ENCODE assay signal across 13 cellular contexts in the genomic region with DNA sequence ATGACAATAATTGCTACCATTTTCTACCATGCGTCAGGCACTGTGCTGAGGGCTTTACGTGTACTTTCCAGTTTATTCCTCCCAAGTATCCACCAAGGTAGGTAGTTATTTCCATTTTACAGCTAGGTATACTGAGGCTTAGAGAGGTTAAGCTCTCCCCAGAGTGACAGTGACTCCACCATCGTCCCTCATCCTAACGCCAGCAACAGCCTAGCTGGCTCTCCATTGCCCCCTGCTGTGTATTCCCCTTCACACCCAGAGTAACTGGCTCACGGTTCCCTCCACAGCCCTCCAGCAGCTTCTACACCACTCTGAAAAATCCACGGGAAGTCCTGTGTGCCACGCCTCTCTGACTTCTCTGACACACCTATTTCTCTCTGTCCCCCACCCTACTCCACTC. TPM values are rescaled to one million over a fixed set of nuclear protein-coding genes. Genes with fewer than 3 reads are reported as not detected.
DNase-seq lines count a peak whose midpoint lies in the region; ATAC-seq and TF ChIP-seq lines count a peak whose summit lies in the region.
"Had no signal": no experiment of that assay in that cellular context is flagged by ENCODE, and none has a peak within 500 bp of the region (broad histone marks: within the 10 kb centered on the region; RNA-seq: fewer than 3 reads in every experiment).

No MANE protein-coding gene starts in this region.

- H3K4me3 ChIP-seq in epithelial cell of esophagus (ENCODE audit: low read length), result no peak overlapping the region
- H3K4me3 ChIP-seq: breast epithelium had no signal

- H3K9me3 Mint-ChIP-seq in stimulated activated effector memory CD8-positive, alpha-beta T cell treated with anti-CD3 and anti-CD28 coated beads, Interleukin-12 subunit alpha, Interleukin-12 subunit beta, amount 100 ng/mL, for 72 hours, result no peaks in the 10 kb centered on the region
- H3K9me3 Mint-ChIP-seq in immature natural killer cell, result no peaks in the 10 kb centered on the region
- H3K9me3 Mint-ChIP-seq: CD4-positive, alpha-beta T cell; stimulated activated naive CD8-positive, alpha-beta T cell treated with anti-CD3 and anti-CD28 coated beads, Interleukin-15, Interleukin-2, amounts not matched to agents 100 ng/mL and 50 ng/mL, for 24 hours had no signal

- TF ChIP-seq CTCF in epithelial cell of esophagus (IDR thresholded peaks at IDR 0.05; ENCODE audit: insufficient read depth, low read depth, low read length, missing control alignments), result peak; percentile 22

- peak overlapping the region; percentile 15 for H3K27ac Mint-ChIP-seq in stimulated activated effector memory CD8-positive, alpha-beta T cell treated with anti-CD3 and anti-CD28 coated beads, Interleukin-12 subunit alpha, Interleukin-12 subunit beta, amount 100 ng/mL, for 72 hours
- no peak overlapping the region for H3K27ac Mint-ChIP-seq in immature natural killer cell
- H3K27ac Mint-ChIP-seq: CD4-positive, alpha-beta T cell; stimulated activated naive CD8-positive, alpha-beta T cell treated with anti-CD3 and anti-CD28 coated beads, Interleukin-15, Interleukin-2, amounts not matched to agents 100 ng/mL and 50 ng/mL, for 24 hours had no signal

- H3K27me3 Mint-ChIP-seq in immature natural killer cell (ENCODE audit: low read depth in 3 of 3), result peaks cover 0 to 2% (median 2%) of the 10 kb centered on the region in 3 donors
- H3K27me3 Mint-ChIP-seq: CD4-positive, alpha-beta T cell; stimulated activated naive CD8-positive, alpha-beta T cell treated with anti-CD3 and anti-CD28 coated beads, Interleukin-15, Interleukin-2, amounts not matched to agents 100 ng/mL and 50 ng/mL, for 24 hours had no signal

- H3K4me3 Mint-ChIP-seq in stimulated activated effector memory CD8-positive, alpha-beta T cell treated with anti-CD3 and anti-CD28 coated beads, Interleukin-12 subunit alpha, Interleukin-12 subunit beta, amount 100 ng/mL, for 72 hours, result no peak overlapping the region
- no peak overlapping the region for H3K4me3 Mint-ChIP-seq in immature natural killer cell
- H3K4me3 Mint-ChIP-seq: CD4-positive, alpha-beta T cell; stimulated activated naive CD8-positive, alpha-beta T cell treated with anti-CD3 and anti-CD28 coated beads, Interleukin-15, Interleukin-2, amounts not matched to agents 100 ng/mL and 50 ng/mL, for 24 hours had no signal

- H3K4me1 Mint-ChIP-seq in stimulated activated effector memory CD8-positive, alpha-beta T cell treated with anti-CD3 and anti-CD28 coated beads, Interleukin-12 subunit alpha, Interleukin-12 subunit beta, amount 100 ng/mL, for 72 hours, result peaks cover 6% of the 10 kb centered on the region
- no peaks in the 10 kb centered on the region for H3K4me1 Mint-ChIP-seq in immature natural killer cell

- peak; percentile 50 for ATAC-seq in stimulated activated effector memory CD8-positive, alpha-beta T cell treated with anti-CD3 and anti-CD28 coated beads, Interleukin-12 subunit alpha, Interleukin-12 subunit beta, amount 100 ng/mL, for 72 hours
- ATAC-seq in GM18502 (IDR thresholded peaks at IDR 0.05; ENCODE audit: poor library complexity, unreplicated experiment), result no peak

- DNase-seq in activated effector memory CD4-positive, alpha-beta T cell treated with anti-CD3 and anti-CD28 coated beads, Interleukin-2, amount 50 U/mL, for 16 hours, result peak; percentile 60
- no peak for DNase-seq in activated effector memory CD4-positive, alpha-beta T cell treated with Interleukin-2 at 50 U/mL for 16 hours
- DNase-seq in NCI-H82 (lab: John Stamatoyannopoulos, UW), result peak; percentile 74
- DNase-seq in epithelial cell of esophagus (ENCODE audit: low read depth), result no peak
- DNase-seq in stimulated activated effector memory CD8-positive, alpha-beta T cell treated with anti-CD3 and anti-CD28 coated beads, Interleukin-12 subunit alpha, Interleukin-12 subunit beta, amount 100 ng/mL, for 72 hours (ENCODE audit: low spot score in 2 of 2), result no peak
- no peak for DNase-seq in NCI-H510A treated with DMSO at 0.1 percent for 48 hours (lab: John Stamatoyannopoulos, UW)
- no peak for DNase-seq in immature natural killer cell
- DNase-seq: activated CD8-positive, alpha-beta memory T cell treated with anti-CD3 and anti-CD28 coated beads, Interleukin-2, amount 50 U/mL, for 48 hours; CD4-positive, alpha-beta T cell; NCI-H2081 had no signal

- no peaks in the 10 kb centered on the region for H3K36me3 Mint-ChIP-seq in stimulated activated effector memory CD8-positive, alpha-beta T cell treated with anti-CD3 and anti-CD28 coated beads, Interleukin-12 subunit alpha, Interleukin-12 subunit beta, amount 100 ng/mL, for 72 hours
- no peaks in the 10 kb centered on the region for H3K36me3 Mint-ChIP-seq in immature natural killer cell

RNA-seq across cellular contexts. Expression of gene ASGR1, which starts 7.1 kb away (rescaled TPM):
- under 1 TPM; 0.55 to 0.84 (median 0.81) TPM for polyA plus RNA-seq in immature natural killer cell

RNA-seq across cellular contexts. Expression of gene DLG4, which starts 33.4 kb away (rescaled TPM):
- polyA plus RNA-seq in immature natural killer cell, result under 1 TPM in 1 of 3 donors, not detected in 2; 0.36 TPM

RNA-seq across cellular contexts. Expression of gene ACADVL, which starts 33.5 kb away (rescaled TPM):
- 100 to 1,000 TPM; 138 to 180 (median 141) TPM for polyA plus RNA-seq in immature natural killer cell

RNA-seq across cellular contexts. Expression of gene DVL2, which starts 48.1 kb away (rescaled TPM):
- 10 to 100 TPM; 19.4 to 28.5 (median 25.2) TPM for polyA plus RNA-seq in immature natural killer cell

RNA-seq across cellular contexts. Expression of gene PHF23, which starts 53.0 kb away (rescaled TPM):
- 10 to 100 TPM; 11.9 to 41.4 (median 17.7) TPM for polyA plus RNA-seq in immature natural killer cell

Comparison
In these comparisons a context has a peak if more than half of its experiments do, and no peak if none do; other contexts are left out.
1. DNase-seq: peak in activated effector memory CD4-positive, alpha-beta T cell treated with anti-CD3 and anti-CD28 coated beads, Interleukin-2, amount 50 U/mL, for 16 hours (single experiment) and NCI-H82 (single experiment); none in activated effector memory CD4-positive, alpha-beta T cell treated with Interleukin-2 at 50 U/mL for 16 hours (single experiment), epithelial cell of esophagus (single experiment), stimulated activated effector memory CD8-positive, alpha-beta T cell treated with anti-CD3 and anti-CD28 coated beads, Interleukin-12 subunit alpha, Interleukin-12 subunit beta, amount 100 ng/mL, for 72 hours (0 of 2), NCI-H510A treated with DMSO at 0.1 percent for 48 hours (single experiment) and immature natural killer cell (0 of 3).